In the genomic region with DNA sequence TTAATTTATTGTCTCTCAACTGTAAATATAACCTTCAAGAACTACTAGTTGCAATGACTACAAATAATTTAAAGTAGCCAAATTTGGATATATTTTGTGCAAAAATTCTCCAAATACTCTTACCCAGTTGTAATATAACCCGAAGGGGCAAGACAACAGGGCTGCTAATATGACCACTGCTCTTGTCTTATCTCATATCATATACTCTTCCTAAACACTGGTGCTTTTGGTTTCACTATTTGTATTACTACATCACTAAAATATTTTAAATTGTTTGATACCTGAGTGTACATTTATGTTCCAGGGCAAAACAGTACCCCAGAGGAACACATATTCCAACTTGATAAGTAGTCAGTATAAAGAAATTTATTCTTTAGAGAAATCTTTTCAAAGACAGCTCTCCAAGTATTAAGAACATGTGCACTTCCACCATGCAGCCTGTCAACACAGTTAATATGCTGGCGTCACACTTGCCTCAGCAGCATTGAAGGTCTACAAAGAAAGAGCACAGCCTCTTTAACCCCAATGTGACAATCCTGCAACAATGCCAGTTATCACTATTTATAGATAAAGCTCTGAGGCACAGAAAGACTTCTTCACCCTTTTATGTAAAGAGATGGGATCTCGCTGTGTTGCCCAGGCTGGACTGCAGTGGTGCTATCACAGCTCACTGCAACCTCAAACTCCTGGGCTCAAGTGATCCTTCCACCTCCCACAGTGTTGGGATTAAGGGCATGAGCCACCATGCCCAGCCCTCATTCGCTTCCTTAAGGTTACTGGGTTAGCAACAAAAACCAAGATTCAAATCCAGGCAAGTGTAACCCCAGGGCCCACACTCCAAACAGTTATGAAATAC, we compare ENCODE assay signal across 25 cellular contexts. TPM values are rescaled to one million over a fixed set of nuclear protein-coding genes. Genes with fewer than 3 reads are reported as not detected.
DNase-seq lines count a peak whose midpoint lies in the region; ATAC-seq, FAIRE-seq and TF ChIP-seq lines count a peak whose summit lies in the region.
"Had no signal": no experiment of that assay in that cellular context is flagged by ENCODE, and none has a peak within 500 bp of the region (broad histone marks: within the 10 kb centered on the region; RNA-seq: fewer than 3 reads in every experiment).

No MANE protein-coding gene starts in this region.

- no peak for DNase-seq in GM12878 (ENCODE audit: low read depth, low spot score)
- no peak for DNase-seq in natural killer cell
- DNase-seq in NK-92 treated with Interleukin-12 subunit alpha and Interleukin-12 subunit beta, amount 100 ng/mL, for 24 hours (lab: John Stamatoyannopoulos, UW): no peak
- no peak for DNase-seq in GM19238 (ENCODE audit: insufficient read length, low spot score)
- DNase-seq in tibial nerve (ENCODE audit: low spot score in 2 of 2): no peak
- no peak for DNase-seq in NCI-H146 treated with DMSO at 0.1 percent for 48 hours (lab: John Stamatoyannopoulos, UW; ENCODE audit: unreplicated experiment)
- DNase-seq: activated CD4-positive, alpha-beta T cell treated with anti-CD3 and anti-CD28 coated beads, Interleukin-2, amount 10 ng/mL, durations not matched to agents 7 days and 5 days; activated CD8-positive, alpha-beta memory T cell treated with anti-CD3 and anti-CD28 coated beads, Interleukin-2, amount 50 U/mL, for 48 hours; anterior cingulate cortex; DND-41; NCI-H1092 treated with DMSO at 0.1 percent for 48 hours; NCI-H510A; retina; SHP77 treated with DMSO at 0.1 percent for 48 hours; stimulated activated CD4-positive, alpha-beta T cell treated with anti-CD3 and anti-CD28 coated beads, Interleukin-15, amount 100 ng/mL, for 24 hours; stimulated activated naive CD4-positive, alpha-beta T cell; T-helper 1 cell; thyroid gland had no signal

- no peaks in the 10 kb centered on the region for H3K27me3 Mint-ChIP-seq in natural killer cell (ENCODE audit: low read depth in 2 of 2)
- H3K27me3 Mint-ChIP-seq: activated CD4-positive, alpha-beta T cell treated with anti-CD3 and anti-CD28 coated beads, Interleukin-2, amount 10 ng/mL, durations not matched to agents 7 days and 5 days had no signal

- TF ChIP-seq POLR2A in GM12878 (IDR thresholded peaks at IDR 0.05; ENCODE audit: low read depth, low read length): no peak
- no peak for TF ChIP-seq POLR2A in tibial nerve (IDR thresholded peaks at IDR 0.05)

- H3K36me3 Mint-ChIP-seq in natural killer cell: no peaks in the 10 kb centered on the region

- RAD21 ChIA-PET in GM12878 (lab: Charles Lee; ENCODE audit: unreplicated experiment): interaction anchor here (1.2 kb wide), 1 partner anchor 9 kb away, joined by 4 read pairs; no protein-coding TSS in a partner anchor

- in situ Hi-C loops in GM12878 (cut with MboI): no loop called here

- H4K20me1 ChIP-seq in GM12878 (ENCODE audit: control insufficient read depth, insufficient read depth): no peaks in the 10 kb centered on the region

- H3K9ac ChIP-seq in GM12878 (ENCODE audit: control insufficient read depth, insufficient read depth, low read length): no peak overlapping the region

- H3K4me3 ChIP-seq in HEK293 (ENCODE audit: low read depth, low read length) (no peak overlapping the region), GM12878 (no peak overlapping the region), tibial nerve (no peak overlapping the region)
- H3K4me3 ChIP-seq: thyroid gland had no signal

- H3K4me1 Mint-ChIP-seq in natural killer cell: peaks cover 52 to 53% of the 10 kb centered on the region in 2 donors

- ATAC-seq in GM18519 (IDR thresholded peaks at IDR 0.05; ENCODE audit: low FRiP score, unreplicated experiment): peak; percentile 48
- peak; percentile 69 for ATAC-seq in GM12878
- peak in 2 of 3 donors; percentile 51 to 57 for ATAC-seq in natural killer cell
- ATAC-seq: left lobe of liver had no signal

- no peak for TF ChIP-seq RAD21 in GM12878 (IDR thresholded peaks at IDR 0.05; ENCODE audit: insufficient read depth, low read depth, low read length)

- peak overlapping the region; percentile 45 for H3K4me3 Mint-ChIP-seq in natural killer cell
- H3K4me3 Mint-ChIP-seq: activated CD4-positive, alpha-beta T cell treated with anti-CD3 and anti-CD28 coated beads, Interleukin-2, amount 10 ng/mL, durations not matched to agents 7 days and 5 days had no signal

- H3K9me3 ChIP-seq in HEK293 (ENCODE audit: control insufficient read depth, insufficient read depth, low read depth, low read length) (no peaks in the 10 kb centered on the region), GM12878 (replicated peaks; ENCODE audit: control insufficient read depth, insufficient read depth, low read length) (no peaks in the 10 kb centered on the region), tibial nerve (no peaks in the 10 kb centered on the region)
- H3K9me3 ChIP-seq: thyroid gland had no signal

- no peaks in the 10 kb centered on the region for H3K27me3 ChIP-seq in GM12878 (replicated peaks in 1 of 2; ENCODE audit: control insufficient read depth in 2 of 2, insufficient read depth in 2 of 2, low read length in 1 of 2)
- H3K27me3 ChIP-seq in tibial nerve: no peaks in the 10 kb centered on the region
- H3K27me3 ChIP-seq: thyroid gland had no signal

- no peak overlapping the region for H2AFZ ChIP-seq in GM12878 (ENCODE audit: control insufficient read depth, low read depth, low read length)

- H3K27ac ChIP-seq in HEK293 (ENCODE audit: extremely low read depth, low read depth, low read length): no peak overlapping the region
- no peak overlapping the region for H3K27ac ChIP-seq in GM12878 (ENCODE audit: control insufficient read depth, insufficient read depth)
- H3K27ac ChIP-seq in tibial nerve: no peak overlapping the region
- H3K27ac ChIP-seq: thyroid gland had no signal

- TF ChIP-seq CTCF in HEK293 (tag by site-specific recombination; IDR thresholded peaks at IDR 0.05) (no peak), GM12878 (IDR thresholded peaks at IDR 0.05 in 2 of 3, conservative IDR thresholded peaks at IDR 0.05 in 1 of 3; ENCODE audit: control insufficient read depth in 2 of 3, extremely low read depth in 1 of 3, insufficient read depth in 1 of 3, low read depth in 3 of 3, low read length in 3 of 3) (no peak), natural killer cell (IDR thresholded peaks at IDR 0.05) (no peak), tibial nerve (IDR thresholded peaks at IDR 0.05) (no peak)

- SMC1A ChIA-PET in GM12878 (lab: Charles Lee; ENCODE audit: uncharacterized antibody, unreplicated experiment): interaction anchor here (0.5 to 2.3 kb wide), 5 partner anchors 11 to 166 kb away, joined by 3 to 10 read pairs (median 3); no protein-coding TSS in a partner anchor

- no peak overlapping the region for H3K4me2 ChIP-seq in GM12878 (ENCODE audit: control insufficient read depth, insufficient read depth)

- intact Hi-C loops in GM12878 (cut with micrococcal nuclease; ENCODE audit: unreplicated experiment) (no loop called here), natural killer cell (cut with micrococcal nuclease) (loop anchor here (5.0 kb wide), 1 partner anchor 35 kb away; a partner anchor contains a TSS)

- H3K36me3 ChIP-seq in HEK293 (ENCODE audit: control insufficient read depth in 2 of 2, insufficient read depth in 1 of 2, low read length in 2 of 2): peaks cover 12 to 67% of the 10 kb centered on the region in 2 experiments
- H3K36me3 ChIP-seq in GM12878 (ENCODE audit: control insufficient read depth in 2 of 2, insufficient read depth in 2 of 2, low read length in 1 of 2): peaks cover 17 to 36% of the 10 kb centered on the region in 2 experiments
- H3K36me3 ChIP-seq in tibial nerve: peaks cover 0 to 48% (median 0%) of the 10 kb centered on the region in 3 donors

- peak overlapping the region; percentile 68 to 81 for H3K27ac Mint-ChIP-seq in natural killer cell
- H3K27ac Mint-ChIP-seq: activated CD4-positive, alpha-beta T cell treated with anti-CD3 and anti-CD28 coated beads, Interleukin-2, amount 10 ng/mL, durations not matched to agents 7 days and 5 days had no signal

- CTCF ChIA-PET in HEK293 (lab: Yijun Ruan, JAX): interaction anchor here (1.3 to 1.5 kb wide), 2 partner anchors 38 to 113 kb away, joined by 3 read pairs; a partner anchor contains a TSS
- CTCF ChIA-PET in GM12878 (lab: Yijun Ruan, JAX): interaction anchor here (1.5 to 2.1 kb wide), 3 partner anchors 9 to 31 kb away, joined by 4 to 8 read pairs (median 4); no protein-coding TSS in a partner anchor

- FAIRE-seq in GM12878 (lab: Jason Lieb, UNC): no peak

- POLR2A ChIA-PET in HEK293 (lab: Yijun Ruan, JAX): no interaction called here
- POLR2A ChIA-PET in GM12878 (lab: Charles Lee): interaction anchor here (1.1 to 1.4 kb wide), 2 partner anchors 9 kb away, joined by 5 read pairs; no protein-coding TSS in a partner anchor

- H3K4me1 ChIP-seq in HEK293 (ENCODE audit: control insufficient read depth, insufficient read depth, low read length) (no peaks in the 10 kb centered on the region), GM12878 (ENCODE audit: control insufficient read depth, insufficient read depth, low read length) (peaks cover 23% of the 10 kb centered on the region), tibial nerve (peaks cover 0 to 23% (median 4%) of the 10 kb centered on the region in 4 donors)
- H3K4me1 ChIP-seq: thyroid gland had no signal

- 85% methylated on average over 4 of the region's 4 CpGs for WGBS in GM12878 (ENCODE audit: insufficient coverage, insufficient replicate concordance, low lambda C conversion rate, missing lambda C conversion rate)
- WGBS in tibial nerve, 2 donors: 78 to 83% methylated on average over 4 of the region's 4 CpGs

- no peak for TF ChIP-seq EP300 in GM12878 (IDR thresholded peaks at IDR 0.05; ENCODE audit: borderline replicate concordance in 1 of 2, control insufficient read depth in 1 of 2, low read depth in 2 of 2, low read length in 2 of 2)
- TF ChIP-seq EP300 in tibial nerve (IDR thresholded peaks at IDR 0.05): no peak

- H3K79me2 ChIP-seq in GM12878 (ENCODE audit: control insufficient read depth, insufficient read depth, low read length): peaks cover 68% of the 10 kb centered on the region

- no TSS peak for BruUV-seq in GM12878 (replicated peaks; lab: Mats Ljungman, UMichigan)

- H3K9me3 Mint-ChIP-seq in natural killer cell: no peaks in the 10 kb centered on the region
- H3K9me3 Mint-ChIP-seq: activated CD4-positive, alpha-beta T cell treated with anti-CD3 and anti-CD28 coated beads, Interleukin-2, amount 10 ng/mL, durations not matched to agents 7 days and 5 days had no signal

RNA-seq across cellular contexts. Expression of a gene that starts 37.8 kb away (rescaled TPM):
- 44.0 and 53.8 TPM in 2 replicates for total RNA-seq in GM12878 (2013; cell fraction: nucleolus; rRNA removed)
- 20.3 and 28.7 TPM in 2 replicates for total RNA-seq in GM12878 (2014; rRNA removed)
- 36.1 and 37.3 TPM in 2 replicates for total RNA-seq in GM12878 (2014; rRNA removed; fragmentation: Illumina TruSeq; extraction: Trizol)
- 33.4 and 38.7 TPM in 2 replicates for total RNA-seq in GM12878 (2021)
- 17.9 TPM for polyA plus RNA-seq in GM12878 (2011; ENCODE audit: low read depth)
- polyA plus RNA-seq in GM12878 (2011; rRNA removed): 67.8 and 115 TPM in 2 replicates
- polyA plus RNA-seq in GM12878 (2011; cell fraction: cytosol; rRNA removed): 17.4 and 19.8 TPM in 2 replicates
- polyA plus RNA-seq in GM12878 (2011; cell fraction: nucleus; rRNA removed): 24.3 and 30.4 TPM in 2 replicates
- polyA plus RNA-seq in GM12878 (2012): 30.9 and 31.4 TPM in 2 replicates
- 35.9 and 55.9 TPM in 2 replicates for polyA plus RNA-seq in GM12878 (2014; fragmentation: Illumina TruSeq; extraction: Trizol)
- 1 to 10 TPM; 6.2 to 10.0 TPM for polyA plus RNA-seq in GM12878 (2014; fragmentation: Nextera tagmentation; extraction: Ambion mirVana)
- polyA plus RNA-seq in GM12878 (2014; rRNA removed): 28.3 and 38.7 TPM in 2 replicates
- polyA plus RNA-seq in GM12878 (2016; fragmentation: Nextera tagmentation; extraction: Ambion mirVana): 10 to 100 TPM; 60.1 to 63.4 TPM
- 12.3 and 19.7 TPM in 2 replicates for polyA minus RNA-seq in GM12878 (2011; rRNA and poly(A)+ RNA removed)
- 13.5 and 17.6 TPM in 2 replicates for polyA minus RNA-seq in GM12878 (2011; cell fraction: cytosol; rRNA and poly(A)+ RNA removed)
- 11.1 and 17.7 TPM in 2 replicates for polyA minus RNA-seq in GM12878 (2011; cell fraction: nucleus; rRNA and poly(A)+ RNA removed)
- total RNA-seq in natural killer cell: 10 to 100 TPM; 51.0 to 63.3 (median 63.3) TPM
- 100 to 1,000 TPM in 3 of 4 donors, 10 to 100 TPM in 1; 95.4 to 128 (median 103) TPM for total RNA-seq in tibial nerve

RNA-seq across cellular contexts. Expression of a gene that starts 41.9 kb away (rescaled TPM):
- total RNA-seq in GM12878 (2013; cell fraction: nucleolus; rRNA removed): 0.32 TPM in 1 of 2 replicates, not detected in the other
- total RNA-seq in GM12878 (2014; rRNA removed) (not detected in 2 replicates), GM12878 (2014; rRNA removed; fragmentation: Illumina TruSeq; extraction: Trizol) (not detected in 2 replicates), GM12878 (2021) (not detected in 2 replicates), natural killer cell (not detected), tibial nerve (1 to 10 TPM in 1 of 4 donors, under 1 TPM in 2, not detected in 1; 0.59 to 1.5 (median 0.87) TPM)
- not detected for polyA plus RNA-seq in GM12878 (2011; ENCODE audit: low read depth)
- polyA plus RNA-seq in GM12878 (2011; rRNA removed) (not detected in 2 replicates), GM12878 (2014; fragmentation: Illumina TruSeq; extraction: Trizol) (not detected in 2 replicates), GM12878 (2014; fragmentation: Nextera tagmentation; extraction: Ambion mirVana) (not detected), GM12878 (2014; rRNA removed) (not detected in 2 replicates), GM12878 (2016; fragmentation: Nextera tagmentation; extraction: Ambion mirVana) (not detected)
- polyA plus RNA-seq in GM12878 (2011; cell fraction: cytosol; rRNA removed): 0.03 TPM in 1 of 2 replicates, not detected in the other
- 0.34 and 0.44 TPM in 2 replicates for polyA plus RNA-seq in GM12878 (2011; cell fraction: nucleus; rRNA removed)
- polyA plus RNA-seq in GM12878 (2012): not detected in 2 replicates
- not detected in 2 replicates for polyA minus RNA-seq in GM12878 (2011; rRNA and poly(A)+ RNA removed)
- not detected in 2 replicates for polyA minus RNA-seq in GM12878 (2011; cell fraction: cytosol; rRNA and poly(A)+ RNA removed)
- polyA minus RNA-seq in GM12878 (2011; cell fraction: nucleus; rRNA and poly(A)+ RNA removed): 0.36 TPM in 1 of 2 replicates, not detected in the other
- total RNA-seq: glomerular endothelial cell, H4, left lobe of liver, LHCN-M2, mononuclear cell had no signal
